In the genomic region with DNA sequence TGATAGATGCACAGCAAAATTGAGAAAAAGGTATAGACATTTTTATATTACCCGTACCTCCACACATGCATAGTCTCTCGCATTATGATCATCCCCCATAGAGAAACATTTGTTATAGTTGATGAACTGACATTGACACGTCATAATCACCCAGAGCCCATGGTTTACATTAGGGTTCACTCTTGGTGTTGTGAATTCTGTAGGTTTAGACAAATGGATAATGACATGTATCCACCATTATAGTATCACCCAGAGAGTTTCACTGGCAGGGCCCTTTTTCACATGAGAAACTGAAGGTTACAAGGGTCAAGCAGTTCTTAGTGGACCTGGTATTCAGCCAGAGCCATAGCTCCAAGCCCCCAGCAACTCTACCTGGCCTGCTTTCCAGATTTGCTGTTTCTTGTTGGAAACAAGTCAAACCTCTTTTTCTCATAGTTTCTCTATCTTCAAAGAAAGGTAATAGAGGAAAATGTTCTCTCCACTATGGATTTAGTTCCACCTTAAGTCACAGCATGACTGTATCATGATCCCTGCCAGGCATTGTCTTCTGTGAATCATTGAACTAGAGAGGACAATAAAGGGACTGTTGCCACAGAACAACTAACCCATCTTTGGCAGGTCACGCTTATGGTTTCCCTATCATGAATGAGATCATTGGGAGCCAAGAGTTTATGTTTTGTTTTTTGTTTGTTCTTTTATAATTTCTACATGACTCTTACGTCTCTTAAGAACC, we compare ENCODE assay signal across 16 cellular contexts.
DNase-seq lines count a peak whose midpoint lies in the region; ATAC-seq, FAIRE-seq and TF ChIP-seq lines count a peak whose summit lies in the region.
"Had no signal": no experiment of that assay in that cellular context is flagged by ENCODE, and none has a peak within 500 bp of the region (broad histone marks: within the 10 kb centered on the region; RNA-seq: fewer than 3 reads in every experiment).

No MANE protein-coding gene starts in this region.

- H3K9me3 Mint-ChIP-seq in activated T-helper 2 cell treated with anti-CD3 and anti-CD28 coated beads, Interferon-gamma antibody, Interleukin-2, Interleukin-4, amounts not matched to agents 10 μg/mL and 5 μg/mL and 100 μg/mL, durations not matched to agents 14 hours and 24 hours and 36 hours: no peaks in the 10 kb centered on the region
- H3K9me3 Mint-ChIP-seq: activated naive CD4-positive, alpha-beta T cell treated with anti-CD3 and anti-CD28 coated beads, Interleukin-2, amount 10 ng/mL, durations not matched to agents 7 days and 5 days had no signal

- H3K4me1 ChIP-seq in aorta (ENCODE audit: control insufficient read depth in 1 of 2, insufficient read depth in 2 of 2, low read length in 2 of 2) (no peaks in the 10 kb centered on the region), thyroid gland (no peaks in the 10 kb centered on the region)
- H3K4me1 ChIP-seq: Peyer's patch, tibial artery had no signal

- no peak overlapping the region for H3K27ac ChIP-seq in aorta (ENCODE audit: low read depth in 1 of 2, low read length in 2 of 2)
- no peak overlapping the region for H3K27ac ChIP-seq in thyroid gland
- H3K27ac ChIP-seq: esophagus muscularis mucosa, Peyer's patch, tibial artery had no signal

- WGBS in aorta, 2 donors: 91 to 94% methylated on average over 5 of the region's 5 CpGs
- WGBS in thyroid gland, 2 donors: 85 to 88% methylated on average over 5 of the region's 5 CpGs

- ATAC-seq in GM21717 (IDR thresholded peaks at IDR 0.05; ENCODE audit: unreplicated experiment) (no peak), aorta (ENCODE audit: low FRiP score) (no peak)
- ATAC-seq: activated CD4-positive, CD25-positive, alpha-beta regulatory T cell treated with anti-CD3 and anti-CD28 coated beads, Interleukin-2, amount 50 U/mL, for 24 hours had no signal

- H3K9me3 ChIP-seq in aorta (ENCODE audit: control insufficient read depth, low read length) (no peaks in the 10 kb centered on the region), thyroid gland (no peaks in the 10 kb centered on the region)
- H3K9me3 ChIP-seq: esophagus muscularis mucosa, HAP-1, Peyer's patch, tibial artery had no signal

- H3K36me3 ChIP-seq in aorta (ENCODE audit: control insufficient read depth in 1 of 2, insufficient read depth in 2 of 2, low read length in 1 of 2) (no peaks in the 10 kb centered on the region), thyroid gland (no peaks in the 10 kb centered on the region)
- H3K36me3 ChIP-seq: esophagus muscularis mucosa, HAP-1, Peyer's patch, tibial artery had no signal

- DNase-seq in DMS53 (lab: John Stamatoyannopoulos, UW) (peak; percentile 63), RCC 7860 (ENCODE audit: low spot score) (peak; percentile 89), epithelial cell of esophagus (ENCODE audit: low read depth) (peak; percentile 81), middle frontal gyrus (ENCODE audit: extremely low spot score, low spot score) (peak; percentile 43), aorta (no peak), thyroid gland (no peak)
- no peak for DNase-seq in activated T-helper 2 cell treated with anti-CD3 and anti-CD28 coated beads, Interferon-gamma antibody, Interleukin-2, Interleukin-4, amounts not matched to agents 10 μg/mL and 5 μg/mL and 100 μg/mL, durations not matched to agents 14 hours and 24 hours and 36 hours (ENCODE audit: low spot score)
- DNase-seq: activated naive CD4-positive, alpha-beta T cell treated with anti-CD3 and anti-CD28 coated beads, Interleukin-2, amount 10 ng/mL, durations not matched to agents 7 days and 5 days; CD4-positive, alpha-beta memory T cell; NCI-H1436 treated with DMSO at 0.1 percent for 48 hours; Peyer's patch; tibial artery had no signal

- no peaks in the 10 kb centered on the region for H3K27me3 Mint-ChIP-seq in activated T-helper 2 cell treated with anti-CD3 and anti-CD28 coated beads, Interferon-gamma antibody, Interleukin-2, Interleukin-4, amounts not matched to agents 10 μg/mL and 5 μg/mL and 100 μg/mL, durations not matched to agents 14 hours and 24 hours and 36 hours (ENCODE audit: low read depth)
- H3K27me3 Mint-ChIP-seq: activated naive CD4-positive, alpha-beta T cell treated with anti-CD3 and anti-CD28 coated beads, Interleukin-2, amount 10 ng/mL, durations not matched to agents 7 days and 5 days had no signal

- H3K27me3 ChIP-seq in aorta (ENCODE audit: control insufficient read depth in 1 of 2, insufficient read depth in 2 of 2, low read length in 1 of 2) (no peaks in the 10 kb centered on the region), thyroid gland (no peaks in the 10 kb centered on the region)
- H3K27me3 ChIP-seq: esophagus muscularis mucosa, Peyer's patch, tibial artery had no signal

- no peak overlapping the region for H3K27ac Mint-ChIP-seq in activated T-helper 2 cell treated with anti-CD3 and anti-CD28 coated beads, Interferon-gamma antibody, Interleukin-2, Interleukin-4, amounts not matched to agents 10 μg/mL and 5 μg/mL and 100 μg/mL, durations not matched to agents 14 hours and 24 hours and 36 hours
- H3K27ac Mint-ChIP-seq: activated naive CD4-positive, alpha-beta T cell treated with anti-CD3 and anti-CD28 coated beads, Interleukin-2, amount 10 ng/mL, durations not matched to agents 7 days and 5 days; CD4-positive, alpha-beta memory T cell had no signal

- H3K4me3 ChIP-seq in epithelial cell of esophagus (ENCODE audit: low read length): no peak overlapping the region
- no peak overlapping the region for H3K4me3 ChIP-seq in aorta (ENCODE audit: low read length in 2 of 2)
- no peak overlapping the region for H3K4me3 ChIP-seq in thyroid gland (replicated peaks in 1 of 3)
- H3K4me3 ChIP-seq: esophagus muscularis mucosa, HAP-1, Peyer's patch, tibial artery had no signal

- H3K4me3 Mint-ChIP-seq in activated T-helper 2 cell treated with anti-CD3 and anti-CD28 coated beads, Interferon-gamma antibody, Interleukin-2, Interleukin-4, amounts not matched to agents 10 μg/mL and 5 μg/mL and 100 μg/mL, durations not matched to agents 14 hours and 24 hours and 36 hours (ENCODE audit: low read depth): no peak overlapping the region
- H3K4me3 Mint-ChIP-seq: activated naive CD4-positive, alpha-beta T cell treated with anti-CD3 and anti-CD28 coated beads, Interleukin-2, amount 10 ng/mL, durations not matched to agents 7 days and 5 days had no signal

- H3K4me1 Mint-ChIP-seq in activated T-helper 2 cell treated with anti-CD3 and anti-CD28 coated beads, Interferon-gamma antibody, Interleukin-2, Interleukin-4, amounts not matched to agents 10 μg/mL and 5 μg/mL and 100 μg/mL, durations not matched to agents 14 hours and 24 hours and 36 hours (ENCODE audit: low read depth): no peaks in the 10 kb centered on the region
- H3K4me1 Mint-ChIP-seq: activated naive CD4-positive, alpha-beta T cell treated with anti-CD3 and anti-CD28 coated beads, Interleukin-2, amount 10 ng/mL, durations not matched to agents 7 days and 5 days; CD4-positive, alpha-beta memory T cell had no signal

- intact Hi-C loops in activated T-helper 2 cell treated with anti-CD3 and anti-CD28 coated beads, Interferon-gamma antibody, Interleukin-2, Interleukin-4, amounts not matched to agents 10 μg/mL and 5 μg/mL and 100 μg/mL, durations not matched to agents 14 hours and 24 hours and 36 hours (cut with micrococcal nuclease): no loop called here
- intact Hi-C loops in aorta (cut with DNase I): no loop called here
- intact Hi-C loops in thyroid gland (cut with DNase I): no loop called here

- FAIRE-seq in RCC 7860 (lab: Jason Lieb, UNC): peak; percentile 97

- TF ChIP-seq POLR2A in thyroid gland (IDR thresholded peaks at IDR 0.05): no peak

- no peak for TF ChIP-seq CTCF in epithelial cell of esophagus (IDR thresholded peaks at IDR 0.05; ENCODE audit: insufficient read depth, low read depth, low read length, missing control alignments)
- TF ChIP-seq CTCF in thyroid gland (IDR thresholded peaks at IDR 0.05): no peak

- no peaks in the 10 kb centered on the region for H3K36me3 Mint-ChIP-seq in activated T-helper 2 cell treated with anti-CD3 and anti-CD28 coated beads, Interferon-gamma antibody, Interleukin-2, Interleukin-4, amounts not matched to agents 10 μg/mL and 5 μg/mL and 100 μg/mL, durations not matched to agents 14 hours and 24 hours and 36 hours (ENCODE audit: low read depth)
- H3K36me3 Mint-ChIP-seq: activated naive CD4-positive, alpha-beta T cell treated with anti-CD3 and anti-CD28 coated beads, Interleukin-2, amount 10 ng/mL, durations not matched to agents 7 days and 5 days; CD4-positive, alpha-beta memory T cell had no signal

Comparison
In these comparisons a context has a peak if more than half of its experiments do, and no peak if none do; other contexts are left out.
1. DNase-seq: peak in DMS53 (single experiment), RCC 7860 (single experiment), epithelial cell of esophagus (single experiment) and middle frontal gyrus (single experiment); none in activated T-helper 2 cell treated with anti-CD3 and anti-CD28 coated beads, Interferon-gamma antibody, Interleukin-2, Interleukin-4, amounts not matched to agents 10 μg/mL and 5 μg/mL and 100 μg/mL, durations not matched to agents 14 hours and 24 hours and 36 hours (single experiment), aorta (0 of 2) and thyroid gland (0 of 2).